18 cellular contexts compared by ENCODE assay signal in the genomic region with DNA sequence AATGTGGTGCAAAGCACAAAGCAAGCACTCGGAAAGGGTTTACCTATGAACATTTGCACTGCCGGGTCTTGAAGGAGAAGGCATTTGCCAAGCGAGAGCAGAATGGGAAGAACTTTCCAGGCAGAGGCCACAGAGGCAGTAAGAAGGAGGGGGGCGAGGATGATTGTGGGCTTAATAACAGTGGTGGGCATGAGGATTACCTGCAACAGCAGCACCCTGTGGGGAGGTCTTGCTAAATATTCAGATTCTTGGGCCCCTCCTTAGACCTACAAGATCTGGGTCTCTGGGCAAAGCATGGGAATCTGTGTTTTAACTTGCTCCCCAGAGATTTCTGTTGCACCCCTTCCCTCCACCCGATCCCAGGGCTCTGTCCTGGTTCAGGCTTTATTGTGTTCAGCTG.
DNase-seq lines count a peak whose midpoint lies in the region; ATAC-seq and TF ChIP-seq lines count a peak whose summit lies in the region.
"Had no signal": no experiment of that assay in that cellular context is flagged by ENCODE, and none has a peak within 500 bp of the region (broad histone marks: within the 10 kb centered on the region; RNA-seq: fewer than 3 reads in every experiment).

No MANE protein-coding gene starts in this region.

- H3K27me3 ChIP-seq in CD4-positive, alpha-beta T cell (ENCODE audit: control insufficient read depth, insufficient read depth, low read length): peaks cover 35% of the 10 kb centered on the region
- H3K27me3 ChIP-seq in PC-9 (ENCODE audit: insufficient read depth, low read depth): no peaks in the 10 kb centered on the region
- no peaks in the 10 kb centered on the region for H3K27me3 ChIP-seq in fibroblast of lung (ENCODE audit: control insufficient read depth, insufficient read depth, low read length)
- no peaks in the 10 kb centered on the region for H3K27me3 ChIP-seq in rectal smooth muscle tissue (ENCODE audit: control insufficient read depth, insufficient read depth, low read length)
- H3K27me3 ChIP-seq in upper lobe of left lung: no peaks in the 10 kb centered on the region
- H3K27me3 ChIP-seq: cardiac muscle cell, testis had no signal

- no peaks in the 10 kb centered on the region for H3K36me3 Mint-ChIP-seq in CD4-positive, alpha-beta T cell (ENCODE audit: low read depth)
- H3K36me3 Mint-ChIP-seq: activated CD4-positive, alpha-beta memory T cell treated with anti-CD3 and anti-CD28 coated beads for 36 hours; natural killer cell treated with Interleukin-12 subunit alpha and Interleukin-12 subunit beta and Interleukin-15 and Interleukin-18, amount 100 ng/mL, for 72 hours had no signal

- H3K27me3 Mint-ChIP-seq in CD4-positive, alpha-beta T cell: peaks cover 52% of the 10 kb centered on the region

- H3K36me3 ChIP-seq in PC-9 (ENCODE audit: low read depth): no peaks in the 10 kb centered on the region
- no peaks in the 10 kb centered on the region for H3K36me3 ChIP-seq in fibroblast of lung (ENCODE audit: control insufficient read depth, insufficient read depth, low read length)
- no peaks in the 10 kb centered on the region for H3K36me3 ChIP-seq in rectal smooth muscle tissue (ENCODE audit: control insufficient read depth, insufficient read depth, low read length)
- H3K36me3 ChIP-seq in upper lobe of left lung: no peaks in the 10 kb centered on the region
- H3K36me3 ChIP-seq: BLaER1 treated with 17β-estradiol and CSF1 and Interleukin-3, amounts not matched to agents 10 nM and 100 nM; cardiac muscle cell; heart right ventricle; left lung; WERI-Rb-1 had no signal

- H3K4me3 Mint-ChIP-seq in CD4-positive, alpha-beta T cell: peak overlapping the region; percentile 90
- H3K4me3 Mint-ChIP-seq: activated CD4-positive, alpha-beta memory T cell treated with anti-CD3 and anti-CD28 coated beads for 36 hours had no signal

- no peak overlapping the region for H3K27ac Mint-ChIP-seq in CD4-positive, alpha-beta T cell
- H3K27ac Mint-ChIP-seq: activated CD4-positive, alpha-beta memory T cell treated with anti-CD3 and anti-CD28 coated beads for 36 hours; natural killer cell treated with Interleukin-12 subunit alpha and Interleukin-12 subunit beta and Interleukin-15 and Interleukin-18, amount 100 ng/mL, for 72 hours; stimulated activated naive B cell treated with anti-CD40 and anti-IgM and Interleukin-4, amounts not matched to agents 10 μg/mL and 1 μg/mL and 100 μg/mL, for 72 hours had no signal

- peaks cover 24% of the 10 kb centered on the region for H3K4me1 Mint-ChIP-seq in CD4-positive, alpha-beta T cell (ENCODE audit: low read depth)

- intact Hi-C loops in CD4-positive, alpha-beta T cell (cut with DNase I, micrococcal nuclease): loop anchor here (1.0 to 10.0 kb wide), 8 partner anchors 89 to 1352 kb away; no protein-coding TSS in a partner anchor
- intact Hi-C loops in PC-9 (cut with micrococcal nuclease; ENCODE audit: unreplicated experiment): loop anchor here (2.0 to 10.0 kb wide), 4 partner anchors 90 to 1112 kb away; no protein-coding TSS in a partner anchor

- DNase-seq in CD4-positive, alpha-beta T cell: no peak
- DNase-seq in PC-9 (no peak), fibroblast of lung (ENCODE audit: low read depth in 2 of 2) (no peak), 8988T (no peak), upper lobe of left lung (no peak), occipital lobe (lab: John Stamatoyannopoulos, UW) (no peak)

- H3K9me2 ChIP-seq in PC-9 (ENCODE audit: insufficient read depth): no peaks in the 10 kb centered on the region

- H3K27ac ChIP-seq in CD4-positive, alpha-beta T cell (ENCODE audit: low read depth, low read length): no peak overlapping the region
- H3K27ac ChIP-seq in PC-9 (no peak overlapping the region), fibroblast of lung (ENCODE audit: insufficient read depth, low read length) (no peak overlapping the region), rectal smooth muscle tissue (ENCODE audit: low read depth, low read length) (peak overlapping the region; percentile 1), upper lobe of left lung (no peak overlapping the region)
- H3K27ac ChIP-seq: BLaER1 treated with 17β-estradiol and CSF1 and Interleukin-3, amounts not matched to agents 10 nM and 100 nM; cardiac muscle cell had no signal

- no peak for TF ChIP-seq EP300 in upper lobe of left lung (IDR thresholded peaks at IDR 0.05)

- no peaks in the 10 kb centered on the region for H3K79me2 ChIP-seq in PC-9 (ENCODE audit: low read depth)
- no peaks in the 10 kb centered on the region for H3K79me2 ChIP-seq in fibroblast of lung (ENCODE audit: control insufficient read depth, insufficient read depth, low read length)

- CTCF ChIA-PET in CD4-positive, alpha-beta T cell (lab: Charles Lee): interaction anchor here (2.4 kb wide), 1 partner anchor 54 kb away, joined by 8 read pairs; no protein-coding TSS in a partner anchor
- CTCF ChIA-PET in PC-9 (lab: Charles Lee): no interaction called here

- ATAC-seq in CD4-positive, alpha-beta T cell (ENCODE audit: poor library complexity): no peak
- ATAC-seq in HG03025 (IDR thresholded peaks at IDR 0.05; ENCODE audit: low FRiP score, unreplicated experiment): no peak
- no peak for ATAC-seq in upper lobe of left lung (ENCODE audit: low FRiP score in 2 of 2)

- no peak for TF ChIP-seq CTCF in CD4-positive, alpha-beta T cell (IDR thresholded peaks at IDR 0.05)
- TF ChIP-seq CTCF in PC-9 (conservative IDR thresholded peaks at IDR 0.05) (no peak), fibroblast of lung (conservative IDR thresholded peaks at IDR 0.05 in 1 of 2, IDR thresholded peaks at IDR 0.05 in 1 of 2; ENCODE audit: low read depth in 1 of 2, low read length in 2 of 2) (no peak), upper lobe of left lung (IDR thresholded peaks at IDR 0.05) (no peak)

- H3K4me1 ChIP-seq in PC-9 (replicated peaks; ENCODE audit: insufficient read depth): peaks cover 14% of the 10 kb centered on the region
- no peaks in the 10 kb centered on the region for H3K4me1 ChIP-seq in fibroblast of lung (ENCODE audit: control insufficient read depth, extremely low read depth, insufficient read depth, low read length)
- peaks cover 25% of the 10 kb centered on the region for H3K4me1 ChIP-seq in rectal smooth muscle tissue (ENCODE audit: control insufficient read depth, insufficient read depth, low read length)
- H3K4me1 ChIP-seq in upper lobe of left lung: peaks cover 3 to 30% (median 17%) of the 10 kb centered on the region in 4 donors
- H3K4me1 ChIP-seq: psoas muscle had no signal

- H3F3A ChIP-seq in PC-9 (ENCODE audit: insufficient read depth, low read depth): no peaks in the 10 kb centered on the region

- H3K9ac ChIP-seq in fibroblast of lung (ENCODE audit: insufficient read depth, low read length) (no peak overlapping the region), rectal smooth muscle tissue (ENCODE audit: low read length) (no peak overlapping the region)
- H3K9ac ChIP-seq: BLaER1 treated with 17β-estradiol and CSF1 and Interleukin-3, amounts not matched to agents 10 nM and 100 nM had no signal

- no peaks in the 10 kb centered on the region for H3K9me3 Mint-ChIP-seq in CD4-positive, alpha-beta T cell
- H3K9me3 Mint-ChIP-seq: activated CD4-positive, alpha-beta memory T cell treated with anti-CD3 and anti-CD28 coated beads for 36 hours; natural killer cell treated with Interleukin-12 subunit alpha and Interleukin-12 subunit beta and Interleukin-15 and Interleukin-18, amount 100 ng/mL, for 72 hours; stimulated activated naive B cell treated with anti-CD40 and anti-IgM and Interleukin-4, amounts not matched to agents 10 μg/mL and 1 μg/mL and 100 μg/mL, for 72 hours had no signal

- WGBS in upper lobe of left lung, 2 donors: 83 to 91% methylated on average over 5 of the region's 5 CpGs

- TF ChIP-seq POLR2A in upper lobe of left lung (IDR thresholded peaks at IDR 0.05): no peak

- H3K9me3 ChIP-seq in CD4-positive, alpha-beta T cell (ENCODE audit: control insufficient read depth, low read length): no peaks in the 10 kb centered on the region
- no peaks in the 10 kb centered on the region for H3K9me3 ChIP-seq in PC-9 (ENCODE audit: insufficient read depth, low read depth)
- H3K9me3 ChIP-seq in fibroblast of lung (ENCODE audit: control insufficient read depth, insufficient read depth, low read depth, low read length): no peaks in the 10 kb centered on the region
- no peaks in the 10 kb centered on the region for H3K9me3 ChIP-seq in upper lobe of left lung
- H3K9me3 ChIP-seq: BLaER1 treated with 17β-estradiol and CSF1 and Interleukin-3, amounts not matched to agents 10 nM and 100 nM; heart right ventricle; left lung; psoas muscle; testis had no signal

- H2AFZ ChIP-seq in PC-9 (no peak overlapping the region), fibroblast of lung (ENCODE audit: low read length) (no peak overlapping the region)

- POLR2A ChIA-PET in CD4-positive, alpha-beta T cell (lab: Charles Lee): no interaction called here
- POLR2A ChIA-PET in PC-9 (lab: Charles Lee; ENCODE audit: unreplicated experiment): no interaction called here

- H3K4me3 ChIP-seq in PC-9 (no peak overlapping the region), fibroblast of lung (replicated peaks in 1 of 4; ENCODE audit: control extremely low read depth in 1 of 4, insufficient read depth in 1 of 4, low read depth in 3 of 4, low read length in 4 of 4) (peak overlapping the region in 2 of 4 experiments; percentile 1 to 65), rectal smooth muscle tissue (ENCODE audit: low read length) (no peak overlapping the region), upper lobe of left lung (no peak overlapping the region)
- H3K4me3 ChIP-seq: cardiac muscle cell, left lung had no signal

- peak overlapping the region; percentile 79; the same call in 1 of the 2 replicates for H3K4me2 ChIP-seq in PC-9
- peak overlapping the region; percentile 38 for H3K4me2 ChIP-seq in fibroblast of lung (ENCODE audit: extremely low read depth, insufficient read depth, low read length)

- H4K20me1 ChIP-seq in PC-9 (ENCODE audit: insufficient read depth) (no peaks in the 10 kb centered on the region), fibroblast of lung (ENCODE audit: control insufficient read depth, extremely low read depth, insufficient read depth, low read length) (no peaks in the 10 kb centered on the region)

- no TSS peak for BruUV-seq in PC-9 (replicated peaks; lab: Mats Ljungman, UMichigan)
